In the genomic region with DNA sequence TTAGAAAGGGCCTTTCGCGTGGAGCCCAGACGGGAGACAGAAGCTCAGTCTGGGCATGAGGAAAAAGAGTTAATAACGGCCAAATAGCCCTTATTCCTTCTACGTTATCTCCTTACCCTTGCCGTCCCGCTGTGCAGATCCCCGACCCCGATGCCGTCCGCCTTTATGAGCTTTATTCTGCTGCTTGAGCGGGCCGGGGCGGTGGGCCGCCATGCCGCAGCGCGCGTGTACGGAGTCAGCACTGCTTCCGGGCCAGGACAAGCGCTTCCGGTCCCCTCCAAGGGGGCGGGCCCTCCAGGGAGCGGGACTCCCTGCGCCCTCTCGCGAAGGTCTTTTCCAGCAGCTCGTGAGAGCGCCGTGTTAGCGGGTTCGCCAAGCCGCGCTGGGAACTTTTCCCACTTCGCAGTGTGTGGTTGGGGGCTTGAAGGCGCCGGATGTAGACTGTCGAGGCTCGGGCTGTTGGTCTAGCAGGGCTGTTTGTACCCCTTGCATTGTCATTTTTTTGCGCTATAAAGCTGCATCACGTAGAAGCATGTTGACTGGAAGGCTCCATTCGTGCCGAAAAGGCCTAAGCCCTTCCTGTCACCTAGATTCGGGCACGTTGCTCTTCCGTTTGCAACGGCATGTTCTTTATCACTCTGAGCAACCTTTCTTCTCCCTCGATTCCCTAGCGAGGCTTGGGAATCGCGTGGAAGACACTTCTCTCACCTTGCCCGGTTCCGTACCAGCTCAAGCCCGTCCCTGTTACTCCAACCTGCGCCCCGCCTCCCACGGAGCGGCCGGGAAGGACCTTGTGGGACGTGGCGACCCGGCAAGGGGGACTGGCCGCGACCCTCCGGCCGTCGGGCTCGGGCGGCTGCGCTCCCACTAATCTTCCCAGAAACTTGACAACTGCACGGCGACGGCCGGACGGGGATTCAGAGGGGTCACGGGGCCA, we compare ENCODE assay signal across 1 cellular context.
TF ChIP-seq lines count a peak whose summit lies in the region.

Gene TSR1 (minus strand): TSS at position 243 of the 937 bp plus-strand sequence. CDS start 30 bp downstream, at position 213.

TF ChIP-seq in HepG2, 621 proteins besides CTCF, POLR2A, EP300 and RAD21 (continued from another document and continues in another):
- TF ChIP-seq HDAC6 (IDR thresholded peaks at IDR 0.05; ENCODE audit: low read depth, low read length) (no peak), MBNL3 (CRISPR knock-in tag; conservative IDR thresholded peaks at IDR 0.05) (no peak), MYC (CRISPR knock-in tag; IDR thresholded peaks at IDR 0.05; ENCODE audit: borderline replicate concordance) (peak; percentile 99), ZNF121 (CRISPR knock-in tag; IDR thresholded peaks at IDR 0.05) (no peak), ZNF550 (CRISPR knock-in tag; IDR thresholded peaks at IDR 0.05; ENCODE audit: borderline replicate concordance) (no peak), ZBTB33 (CRISPR knock-in tag; IDR thresholded peaks at IDR 0.05) (0 out of 2 replicates have a peak, but pooled peaks have one; percentile 5), ZNF670 (CRISPR knock-in tag; IDR thresholded peaks at IDR 0.05; ENCODE audit: borderline replicate concordance) (peak; percentile 85; the same call in 1 of the 2 replicates), THYN1 (CRISPR knock-in tag; IDR thresholded peaks at IDR 0.05; ENCODE audit: borderline replicate concordance, low read depth) (no peak), HOXA9 (CRISPR knock-in tag; IDR thresholded peaks at IDR 0.05; ENCODE audit: borderline replicate concordance) (0 out of 2 replicates have a peak, but pooled peaks have one; percentile 15), GPN1 (CRISPR knock-in tag; IDR thresholded peaks at IDR 0.05; ENCODE audit: borderline replicate concordance) (no peak), CAMTA2 (CRISPR knock-in tag; IDR thresholded peaks at IDR 0.05; ENCODE audit: borderline replicate concordance) (peak; percentile 89; the same call in 1 of the 2 replicates), PPARG (CRISPR knock-in tag; conservative IDR thresholded peaks at IDR 0.05) (no peak), ZNF577 (CRISPR knock-in tag; IDR thresholded peaks at IDR 0.05; ENCODE audit: borderline replicate concordance, low read depth) (no peak), RBM22 (optimal IDR thresholded peaks at IDR 0.05; ENCODE audit: low read length) (no peak), SRSF9 (IDR thresholded peaks at IDR 0.05; ENCODE audit: borderline replicate concordance, insufficient read depth, low read depth, low read length, poor library complexity, severe bottlenecking) (no peak), ZNF432 (CRISPR knock-in tag; IDR thresholded peaks at IDR 0.05; ENCODE audit: borderline replicate concordance) (no peak), ZNF777 (CRISPR knock-in tag; IDR thresholded peaks at IDR 0.05) (peak; percentile 97), MTA1 (CRISPR knock-in tag; IDR thresholded peaks at IDR 0.05; ENCODE audit: borderline replicate concordance) (no peak; the same call in 1 of the 2 replicates), POGK (CRISPR knock-in tag; conservative IDR thresholded peaks at IDR 0.05) (peak; percentile 68), ZFYVE20 (CRISPR knock-in tag; IDR thresholded peaks at IDR 0.05; ENCODE audit: borderline replicate concordance, low read depth) (no peak), ZNF460 (CRISPR knock-in tag; IDR thresholded peaks at IDR 0.05; ENCODE audit: borderline replicate concordance) (peak; percentile 39; the same call in 1 of the 2 replicates), ZNF317 (CRISPR knock-in tag; IDR thresholded peaks at IDR 0.05) (peak; percentile 78), TFDP2 (CRISPR knock-in tag; IDR thresholded peaks at IDR 0.05) (peak; percentile 87)
- TF ChIP-seq, protein P1, sequence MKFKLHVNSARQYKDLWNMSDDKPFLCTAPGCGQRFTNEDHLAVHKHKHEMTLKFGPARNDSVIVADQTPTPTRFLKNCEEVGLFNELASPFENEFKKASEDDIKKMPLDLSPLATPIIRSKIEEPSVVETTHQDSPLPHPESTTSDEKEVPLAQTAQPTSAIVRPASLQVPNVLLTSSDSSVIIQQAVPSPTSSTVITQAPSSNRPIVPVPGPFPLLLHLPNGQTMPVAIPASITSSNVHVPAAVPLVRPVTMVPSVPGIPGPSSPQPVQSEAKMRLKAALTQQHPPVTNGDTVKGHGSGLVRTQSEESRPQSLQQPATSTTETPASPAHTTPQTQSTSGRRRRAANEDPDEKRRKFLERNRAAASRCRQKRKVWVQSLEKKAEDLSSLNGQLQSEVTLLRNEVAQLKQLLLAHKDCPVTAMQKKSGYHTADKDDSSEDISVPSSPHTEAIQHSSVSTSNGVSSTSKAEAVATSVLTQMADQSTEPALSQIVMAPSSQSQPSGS (CRISPR knock-in tag; IDR thresholded peaks at IDR 0.05), result peak; percentile 55; the same call in 1 of the 2 replicates
- TF ChIP-seq, protein P2, sequence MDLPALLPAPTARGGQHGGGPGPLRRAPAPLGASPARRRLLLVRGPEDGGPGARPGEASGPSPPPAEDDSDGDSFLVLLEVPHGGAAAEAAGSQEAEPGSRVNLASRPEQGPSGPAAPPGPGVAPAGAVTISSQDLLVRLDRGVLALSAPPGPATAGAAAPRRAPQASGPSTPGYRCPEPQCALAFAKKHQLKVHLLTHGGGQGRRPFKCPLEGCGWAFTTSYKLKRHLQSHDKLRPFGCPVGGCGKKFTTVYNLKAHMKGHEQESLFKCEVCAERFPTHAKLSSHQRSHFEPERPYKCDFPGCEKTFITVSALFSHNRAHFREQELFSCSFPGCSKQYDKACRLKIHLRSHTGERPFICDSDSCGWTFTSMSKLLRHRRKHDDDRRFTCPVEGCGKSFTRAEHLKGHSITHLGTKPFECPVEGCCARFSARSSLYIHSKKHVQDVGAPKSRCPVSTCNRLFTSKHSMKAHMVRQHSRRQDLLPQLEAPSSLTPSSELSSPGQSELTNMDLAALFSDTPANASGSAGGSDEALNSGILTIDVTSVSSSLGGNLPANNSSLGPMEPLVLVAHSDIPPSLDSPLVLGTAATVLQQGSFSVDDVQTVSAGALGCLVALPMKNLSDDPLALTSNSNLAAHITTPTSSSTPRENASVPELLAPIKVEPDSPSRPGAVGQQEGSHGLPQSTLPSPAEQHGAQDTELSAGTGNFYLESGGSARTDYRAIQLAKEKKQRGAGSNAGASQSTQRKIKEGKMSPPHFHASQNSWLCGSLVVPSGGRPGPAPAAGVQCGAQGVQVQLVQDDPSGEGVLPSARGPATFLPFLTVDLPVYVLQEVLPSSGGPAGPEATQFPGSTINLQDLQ (CRISPR knock-in tag; IDR thresholded peaks at IDR 0.05), result no peak
- TF ChIP-seq, protein P3, sequence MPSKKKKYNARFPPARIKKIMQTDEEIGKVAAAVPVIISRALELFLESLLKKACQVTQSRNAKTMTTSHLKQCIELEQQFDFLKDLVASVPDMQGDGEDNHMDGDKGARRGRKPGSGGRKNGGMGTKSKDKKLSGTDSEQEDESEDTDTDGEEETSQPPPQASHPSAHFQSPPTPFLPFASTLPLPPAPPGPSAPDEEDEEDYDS (CRISPR knock-in tag; IDR thresholded peaks at IDR 0.05), result peak; percentile 64; the same call in 1 of the 2 replicates
- TF ChIP-seq, protein P4, sequence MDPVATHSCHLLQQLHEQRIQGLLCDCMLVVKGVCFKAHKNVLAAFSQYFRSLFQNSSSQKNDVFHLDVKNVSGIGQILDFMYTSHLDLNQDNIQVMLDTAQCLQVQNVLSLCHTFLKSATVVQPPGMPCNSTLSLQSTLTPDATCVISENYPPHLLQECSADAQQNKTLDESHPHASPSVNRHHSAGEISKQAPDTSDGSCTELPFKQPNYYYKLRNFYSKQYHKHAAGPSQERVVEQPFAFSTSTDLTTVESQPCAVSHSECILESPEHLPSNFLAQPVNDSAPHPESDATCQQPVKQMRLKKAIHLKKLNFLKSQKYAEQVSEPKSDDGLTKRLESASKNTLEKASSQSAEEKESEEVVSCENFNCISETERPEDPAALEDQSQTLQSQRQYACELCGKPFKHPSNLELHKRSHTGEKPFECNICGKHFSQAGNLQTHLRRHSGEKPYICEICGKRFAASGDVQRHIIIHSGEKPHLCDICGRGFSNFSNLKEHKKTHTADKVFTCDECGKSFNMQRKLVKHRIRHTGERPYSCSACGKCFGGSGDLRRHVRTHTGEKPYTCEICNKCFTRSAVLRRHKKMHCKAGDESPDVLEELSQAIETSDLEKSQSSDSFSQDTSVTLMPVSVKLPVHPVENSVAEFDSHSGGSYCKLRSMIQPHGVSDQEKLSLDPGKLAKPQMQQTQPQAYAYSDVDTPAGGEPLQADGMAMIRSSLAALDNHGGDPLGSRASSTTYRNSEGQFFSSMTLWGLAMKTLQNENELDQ (CRISPR knock-in tag; IDR thresholded peaks at IDR 0.05; ENCODE audit: borderline replicate concordance), result no peak
- TF ChIP-seq, protein P5, sequence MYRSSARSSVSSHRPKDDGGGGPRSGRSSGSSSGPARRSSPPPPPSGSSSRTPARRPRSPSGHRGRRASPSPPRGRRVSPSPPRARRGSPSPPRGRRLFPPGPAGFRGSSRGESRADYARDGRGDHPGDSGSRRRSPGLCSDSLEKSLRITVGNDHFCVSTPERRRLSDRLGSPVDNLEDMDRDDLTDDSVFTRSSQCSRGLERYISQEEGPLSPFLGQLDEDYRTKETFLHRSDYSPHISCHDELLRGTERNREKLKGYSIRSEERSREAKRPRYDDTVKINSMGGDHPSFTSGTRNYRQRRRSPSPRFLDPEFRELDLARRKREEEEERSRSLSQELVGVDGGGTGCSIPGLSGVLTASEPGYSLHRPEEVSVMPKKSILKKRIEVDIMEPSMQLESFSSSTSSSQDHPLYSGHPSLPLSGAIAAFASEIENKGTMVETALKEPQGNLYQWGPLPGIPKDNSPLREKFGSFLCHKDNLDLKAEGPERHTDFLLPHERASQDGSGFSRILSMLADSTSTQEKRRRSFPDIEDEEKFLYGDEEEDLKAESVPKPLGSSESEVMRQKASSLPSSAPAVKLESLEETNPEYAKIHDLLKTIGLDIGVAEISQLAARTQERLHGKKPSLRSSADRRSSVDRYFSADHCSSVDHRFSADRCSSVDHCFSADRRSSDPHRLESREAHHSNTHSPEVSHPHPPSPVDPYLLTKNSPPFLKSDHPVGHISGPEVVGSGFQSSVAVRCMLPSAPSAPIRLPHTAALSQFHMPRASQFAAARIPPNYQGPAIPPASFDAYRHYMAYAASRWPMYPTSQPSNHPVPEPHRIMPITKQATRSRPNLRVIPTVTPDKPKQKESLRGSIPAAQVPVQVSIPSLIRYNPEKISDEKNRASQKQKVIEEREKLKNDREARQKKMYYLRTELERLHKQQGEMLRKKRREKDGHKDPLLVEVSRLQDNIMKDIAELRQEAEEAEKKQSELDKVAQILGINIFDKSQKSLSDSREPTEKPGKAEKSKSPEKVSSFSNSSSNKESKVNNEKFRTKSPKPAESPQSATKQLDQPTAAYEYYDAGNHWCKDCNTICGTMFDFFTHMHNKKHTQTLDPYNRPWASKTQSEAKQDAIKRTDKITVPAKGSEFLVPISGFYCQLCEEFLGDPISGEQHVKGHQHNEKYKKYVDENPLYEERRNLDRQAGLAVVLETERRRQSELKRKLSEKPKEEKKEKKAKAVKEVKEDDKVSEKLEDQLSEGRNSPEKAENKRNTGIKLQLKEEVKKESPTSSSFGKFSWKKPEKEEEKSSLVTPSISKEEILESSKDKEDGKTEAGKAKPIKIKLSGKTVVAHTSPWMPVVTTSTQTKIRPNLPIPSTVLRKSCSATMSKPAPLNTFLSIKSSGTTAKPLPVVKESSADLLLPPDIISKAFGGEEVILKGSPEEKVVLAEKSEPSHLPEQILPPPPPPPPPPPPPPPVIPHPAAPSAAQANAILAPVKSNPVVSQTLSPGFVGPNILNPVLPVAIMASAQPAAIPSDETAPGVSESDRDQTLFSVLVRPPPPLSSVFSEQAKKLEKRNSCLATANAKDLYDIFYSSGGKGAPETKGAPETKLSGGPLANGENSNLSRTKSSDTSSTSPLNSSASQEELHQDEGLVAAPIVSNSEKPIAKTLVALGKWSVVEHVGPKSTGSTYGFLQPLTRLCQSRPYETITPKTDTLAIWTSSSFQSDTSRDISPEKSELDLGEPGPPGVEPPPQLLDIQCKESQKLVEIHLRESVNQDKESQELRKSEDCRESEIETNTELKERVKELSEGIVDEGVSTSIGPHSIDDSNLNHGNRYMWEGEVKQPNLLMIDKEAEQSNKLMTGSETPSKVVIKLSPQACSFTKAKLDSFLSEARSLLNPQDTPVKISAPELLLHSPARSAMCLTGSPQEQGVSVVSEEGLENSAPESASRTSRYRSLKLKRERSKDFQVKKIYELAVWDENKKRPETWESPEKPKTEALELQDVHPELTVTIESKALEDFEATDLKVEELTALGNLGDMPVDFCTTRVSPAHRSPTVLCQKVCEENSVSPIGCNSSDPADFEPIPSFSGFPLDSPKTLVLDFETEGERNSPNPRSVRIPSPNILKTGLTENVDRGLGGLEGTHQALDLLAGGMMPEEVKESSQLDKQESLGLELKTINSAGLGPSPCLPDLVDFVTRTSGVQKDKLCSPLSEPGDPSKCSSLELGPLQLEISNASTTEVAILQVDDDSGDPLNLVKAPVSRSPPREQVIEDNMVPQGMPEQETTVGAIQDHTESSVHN (CRISPR knock-in tag; IDR thresholded peaks at IDR 0.05), result no peak
